In genomic region chr14:76056128-76056527, GRCh38 we compare ENCODE assay signal across 12 cellular contexts.
DNase-seq lines count a peak whose midpoint lies in the region; ATAC-seq, FAIRE-seq and TF ChIP-seq lines count a peak whose summit lies in the region.
"Had no signal": no experiment of that assay in that cellular context is flagged by ENCODE, and none has a peak within 500 bp of the region (broad histone marks: within the 10 kb centered on the region; RNA-seq: fewer than 3 reads in every experiment).

No MANE protein-coding gene starts in this region.

- peak; percentile 59; the same call in 1 of the 2 replicates for ATAC-seq in PC-3
- ATAC-seq: left colon had no signal

- H3K36me3 ChIP-seq in PC-3 (ENCODE audit: low read depth, low read length) (no peaks in the 10 kb centered on the region; the same call in 1 of the 2 replicates), stomach (peaks cover 0 to 34% (median 31%) of the 10 kb centered on the region in 4 donors), adrenal gland (replicated peaks in 1 of 2) (peaks cover 0 to 4% of the 10 kb centered on the region in 2 donors)

- TF ChIP-seq CTCF in AG04449 (IDR thresholded peaks at IDR 0.05; ENCODE audit: insufficient read depth, low read length, missing control alignments) (peak; percentile 45), GM13976 (IDR thresholded peaks at IDR 0.05; ENCODE audit: borderline replicate concordance, control extremely low read depth, extremely low read depth, insufficient read depth, missing control alignments) (peak; percentile 1), PC-3 (conservative IDR thresholded peaks at IDR 0.05; ENCODE audit: low read depth, low read length) (peak; percentile 73), fibroblast of villous mesenchyme (IDR thresholded peaks at IDR 0.05; ENCODE audit: insufficient read depth, low read depth, low read length) (peak; percentile 59), stomach (IDR thresholded peaks at IDR 0.05) (peak in 1 of 7 experiments; percentile 8), adrenal gland (IDR thresholded peaks at IDR 0.05) (no peak)

- no peaks in the 10 kb centered on the region for H4K20me1 ChIP-seq in PC-3 (ENCODE audit: low read length)

- H3F3A ChIP-seq in PC-3 (ENCODE audit: low read length, unreplicated experiment), result no peaks in the 10 kb centered on the region

- no peaks in the 10 kb centered on the region for H3K27me3 ChIP-seq in PC-3 (ENCODE audit: low read length)
- no peaks in the 10 kb centered on the region for H3K27me3 ChIP-seq in stomach
- no peaks in the 10 kb centered on the region for H3K27me3 ChIP-seq in adrenal gland

- no peak for TF ChIP-seq EP300 in stomach (IDR thresholded peaks at IDR 0.05)

- BruUV-seq in PC-3 (replicated peaks; lab: Mats Ljungman, UMichigan), result no TSS peak

- POLR2A ChIA-PET in AG04449 (lab: Yijun Ruan, JAX), result no interaction called here
- POLR2A ChIA-PET in PC-3 (lab: Charles Lee; ENCODE audit: unreplicated experiment), result no interaction called here

- H3K4me1 ChIP-seq in PC-3 (ENCODE audit: insufficient read depth, low read length) (no peaks in the 10 kb centered on the region), stomach (no peaks in the 10 kb centered on the region), adrenal gland (replicated peaks in 1 of 2) (no peaks in the 10 kb centered on the region)

- H3K9me3 ChIP-seq in PC-3 (ENCODE audit: low read length), result no peaks in the 10 kb centered on the region
- H3K9me3 ChIP-seq in stomach, result no peaks in the 10 kb centered on the region
- H3K9me3 ChIP-seq in adrenal gland (replicated peaks in 1 of 3), result no peaks in the 10 kb centered on the region

- in situ Hi-C loops in GM13976 (cut with MboI; ENCODE audit: low sequenced_read_pairs, unreplicated experiment), result loop anchor here (10.0 to 25.0 kb wide), 2 partner anchors 299 to 581 kb away; no protein-coding TSS in a partner anchor

- 89 to 93% (median 93%) methylated on average over 8 of the region's 8 CpGs for WGBS in stomach, 5 donors
- 92 to 94% (median 93%) methylated on average over 8 of the region's 8 CpGs for WGBS in adrenal gland, 4 donors

- H3K79me2 ChIP-seq in PC-3 (ENCODE audit: low read length), result no peaks in the 10 kb centered on the region

- H3K9ac ChIP-seq in PC-3 (ENCODE audit: low read length), result no peak overlapping the region

- CTCF ChIA-PET in AG04449 (lab: Yijun Ruan, JAX) (interaction anchor here (1.1 to 8.6 kb wide), 5 partner anchors 23 to 355 kb away, joined by 3 to 198 read pairs (median 8); no protein-coding TSS in a partner anchor), PC-3 (lab: Charles Lee) (no interaction called here)

- H3K4me3 ChIP-seq in AG04449 (ENCODE audit: low read depth, low read length) (no peak overlapping the region), PC-3 (ENCODE audit: low read length) (no peak overlapping the region), fibroblast of villous mesenchyme (ENCODE audit: low read depth, low read length) (no peak overlapping the region), stomach (no peak overlapping the region), adrenal gland (no peak overlapping the region)

- FAIRE-seq in H54 (lab: Jason Lieb, UNC), result no peak

- TF ChIP-seq POLR2A in H54 (IDR thresholded peaks at IDR 0.05; ENCODE audit: low read depth, low read length) (no peak), stomach (IDR thresholded peaks at IDR 0.05) (no peak), adrenal gland (IDR thresholded peaks at IDR 0.05) (no peak)

- no peak overlapping the region for H3K4me2 ChIP-seq in PC-3 (ENCODE audit: low read length)

- intact Hi-C loops in PC-3 (cut with micrococcal nuclease), result no loop called here
- intact Hi-C loops in stomach (cut with DNase I; ENCODE audit: low total_unique reads), result no loop called here
- intact Hi-C loops in adrenal gland (cut with DNase I), result loop anchor here in 1 of 2 donors (10.0 kb wide), 1 partner anchor 589 kb away; no protein-coding TSS in a partner anchor

- H2AFZ ChIP-seq in PC-3 (ENCODE audit: low read length), result no peak overlapping the region

- H3K27ac ChIP-seq in PC-3 (ENCODE audit: low read length) (no peak overlapping the region), stomach (no peak overlapping the region), adrenal gland (no peak overlapping the region)

- H3K9me2 ChIP-seq in PC-3 (replicated peaks; ENCODE audit: low read length), result no peaks in the 10 kb centered on the region

- no peak for DNase-seq in AG04449 (ENCODE audit: low read depth, low spot score)
- DNase-seq in GM13976 (ENCODE audit: low spot score), result no peak
- peak; percentile 39 for DNase-seq in PC-3
- DNase-seq in fibroblast of villous mesenchyme (ENCODE audit: low read depth), result peak; percentile 16
- no peak for DNase-seq in H54 (ENCODE audit: insufficient read length, low spot score)
- DNase-seq in effector CD8-positive, alpha-beta T cell (lab: John Stamatoyannopoulos, UW), result no peak
- no peak for DNase-seq in stomach
- DNase-seq in adrenal gland, result no peak
- DNase-seq: aorta, GOT3, left colon, NCI-H1105 treated with DMSO at 0.1 percent for 48 hours had no signal

Comparison
In these comparisons a context has a peak if more than half of its experiments do, and no peak if none do; other contexts are left out.
1. DNase-seq: peak in PC-3 (single experiment) and fibroblast of villous mesenchyme (single experiment); none in AG04449 (single experiment), GM13976 (single experiment), H54 (single experiment), effector CD8-positive, alpha-beta T cell (single experiment), stomach (single experiment) and adrenal gland (0 of 7).
2. CTCF ChIP-seq: peak in AG04449 (single experiment), GM13976 (single experiment), PC-3 (single experiment) and fibroblast of villous mesenchyme (single experiment); none in adrenal gland (0 of 6).